8 cellular contexts compared by ENCODE assay signal in the genomic region with DNA sequence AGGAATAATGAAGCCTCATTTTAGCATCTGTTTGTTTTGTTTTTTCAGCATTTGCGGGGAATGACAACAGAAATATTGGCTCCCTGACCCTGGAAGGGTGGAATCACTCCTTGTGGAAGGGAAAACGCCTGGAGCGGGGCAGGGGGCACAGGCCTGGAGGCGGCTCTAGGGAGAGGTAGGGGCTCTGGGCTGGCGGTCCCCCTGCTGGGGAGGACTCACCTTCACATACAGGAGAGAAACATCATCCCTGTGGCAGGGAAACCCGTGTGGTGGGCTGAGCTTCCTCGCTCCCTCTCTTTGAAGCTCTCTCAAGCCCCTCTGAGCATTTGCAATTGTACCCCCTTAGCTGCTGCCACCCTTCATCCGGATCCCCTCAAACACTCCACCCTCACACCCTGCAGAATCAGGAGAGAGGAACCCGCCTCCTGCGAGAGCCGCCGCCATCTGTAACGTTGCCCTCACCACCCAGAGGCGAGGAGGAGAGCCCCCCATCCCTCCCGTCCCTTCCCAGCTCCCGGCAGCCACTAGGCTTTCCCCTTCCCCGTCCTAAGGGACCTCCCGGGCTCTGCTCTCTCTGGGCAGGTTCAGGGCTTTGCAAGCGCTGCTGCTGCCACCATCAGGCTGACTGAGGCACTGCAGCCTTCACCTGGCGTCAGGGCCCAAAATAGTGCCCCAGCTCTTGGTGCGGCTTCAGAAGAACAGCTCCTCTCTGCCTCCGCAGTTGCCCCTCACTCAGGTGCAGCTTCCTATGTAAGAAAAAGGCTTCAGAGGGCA. TPM values are rescaled to one million over a fixed set of nuclear protein-coding genes. Genes with fewer than 3 reads are reported as not detected.
A peak's percentile ranks its signal among the peaks of the same experiment; 100 is the strongest.
DNase-seq lines count a peak whose midpoint lies in the region; ATAC-seq lines count a peak whose summit lies in the region.

No MANE protein-coding gene starts in this region.

- H3K9me3 ChIP-seq in MG63 = no peaks in the 10 kb centered on the region

- peak; percentile 57 for ATAC-seq in GM21825 (IDR thresholded peaks at IDR 0.05; ENCODE audit: unreplicated experiment)
- peak; percentile 48 for ATAC-seq in activated naive CD8-positive, alpha-beta T cell treated with anti-CD3 and anti-CD28 coated beads, Interleukin-2, amount 50 U/mL, for 24 hours
- ATAC-seq in left cardiac atrium = peak; percentile 72 to 89
- no peak for ATAC-seq in HG03108 (IDR thresholded peaks at IDR 0.05; ENCODE audit: unreplicated experiment)

- H3K4me1 Mint-ChIP-seq in activated naive CD8-positive, alpha-beta T cell treated with anti-CD3 and anti-CD28 coated beads, Interleukin-2, amount 50 U/mL, for 24 hours = no peaks in the 10 kb centered on the region

- H3K27ac Mint-ChIP-seq in activated naive CD8-positive, alpha-beta T cell treated with anti-CD3 and anti-CD28 coated beads, Interleukin-2, amount 50 U/mL, for 24 hours = no peak overlapping the region

- no peak overlapping the region for H3K4me3 ChIP-seq in MG63

- H3K27me3 Mint-ChIP-seq in activated naive CD8-positive, alpha-beta T cell treated with anti-CD3 and anti-CD28 coated beads, Interleukin-2, amount 50 U/mL, for 24 hours = peaks cover 16% of the 10 kb centered on the region

- H3K36me3 Mint-ChIP-seq in activated naive CD8-positive, alpha-beta T cell treated with anti-CD3 and anti-CD28 coated beads, Interleukin-2, amount 50 U/mL, for 24 hours (ENCODE audit: low read depth) = no peaks in the 10 kb centered on the region

- H3K4me3 Mint-ChIP-seq in activated naive CD8-positive, alpha-beta T cell treated with anti-CD3 and anti-CD28 coated beads, Interleukin-2, amount 50 U/mL, for 24 hours = no peak overlapping the region

- DNase-seq in EH (ENCODE audit: low read depth) (peak; percentile 83), MG63 (peak; percentile 74), SK-N-DZ (ENCODE audit: low spot score) (peak; percentile 64), left cardiac atrium (peak; percentile 76), putamen (ENCODE audit: low spot score) (peak; percentile 78)
- DNase-seq in activated naive CD8-positive, alpha-beta T cell treated with anti-CD3 and anti-CD28 coated beads, Interleukin-2, amount 50 U/mL, for 24 hours = peak; percentile 61

- no peaks in the 10 kb centered on the region for H3K9me3 Mint-ChIP-seq in activated naive CD8-positive, alpha-beta T cell treated with anti-CD3 and anti-CD28 coated beads, Interleukin-2, amount 50 U/mL, for 24 hours

- H3K36me3 ChIP-seq in MG63 = peaks cover 4% of the 10 kb centered on the region

- intact Hi-C loops in left cardiac atrium (cut with DNase I) = loop anchor here (2.0 to 5.0 kb wide), 4 partner anchors 273 to 548 kb away; no protein-coding TSS in a partner anchor

- no peaks in the 10 kb centered on the region for H3K27me3 ChIP-seq in MG63

RNA-seq across cellular contexts. Expression of a gene that starts 10.4 kb away (rescaled TPM):
- total RNA-seq in MG63 (2014; rRNA removed; shearing (Covaris generic); ENCODE audit: low replicate concordance) = 2.8 and 11.7 TPM in 2 replicates
- not detected in 2 replicates for polyA plus RNA-seq in SK-N-DZ (2014; cell fraction: cytosol; rRNA removed)
- polyA plus RNA-seq in SK-N-DZ (2014; cell fraction: nucleus; rRNA removed) = not detected in 2 replicates
- total RNA-seq in left cardiac atrium = 1 to 10 TPM in 1 of 2 donors, under 1 TPM in 1; 0.44 to 2.1 TPM
